ENCODE assay signal across 10 cellular contexts in genomic region chr15:28047277-28047676, GRCh38. TPM values are rescaled to one million over a fixed set of nuclear protein-coding genes. Genes with fewer than 3 reads are reported as not detected.
"Had no signal": no experiment of that assay in that cellular context is flagged by ENCODE, and none has a peak within 500 bp of the region (broad histone marks: within the 10 kb centered on the region; RNA-seq: fewer than 3 reads in every experiment).

No MANE protein-coding gene starts in this region.

- H3K4me3 ChIP-seq: K562 had no signal

- H3K9ac ChIP-seq: KMS-11 had no signal

- DNase-seq: IMR-90, KBM-7, KG1 had no signal

- H3K4me2 ChIP-seq: KMS-11 had no signal

- ATAC-seq: K562 had no signal

- FAIRE-seq: HTR-8/SVneo, K562 had no signal

- H3K27ac ChIP-seq: HL-60, KMS-11 had no signal

RNA-seq across cellular contexts. Expression of gene OCA2, which starts 51.8 kb away (rescaled TPM):
- total RNA-seq: HT-29, HT1080 had no signal
- polyA plus RNA-seq: IgD-negative memory B cell had no signal
